ENCODE assay signal across 14 cellular contexts in genomic region chr11:73570415-73571114, GRCh38. TPM values are rescaled to one million over a fixed set of nuclear protein-coding genes. Genes with fewer than 3 reads are reported as not detected.
A peak's percentile ranks its signal among the peaks of the same experiment; 100 is the strongest.
DNase-seq lines count a peak whose midpoint lies in the region; TF ChIP-seq lines count a peak whose summit lies in the region.
"Had no signal": no experiment of that assay in that cellular context is flagged by ENCODE, and none has a peak within 500 bp of the region (broad histone marks: within the 10 kb centered on the region; RNA-seq: fewer than 3 reads in every experiment).

No MANE protein-coding gene starts in this region.

- peaks cover 28% of the 10 kb centered on the region for H3K79me2 ChIP-seq in osteoblast (ENCODE audit: insufficient read depth, low read length)

- H3K4me1 ChIP-seq in HEK293 (ENCODE audit: control insufficient read depth, insufficient read depth, low read length), result peaks cover 20% of the 10 kb centered on the region
- peaks cover 19% of the 10 kb centered on the region for H3K4me1 ChIP-seq in osteoblast (ENCODE audit: insufficient read depth, low read length)
- H3K4me1 ChIP-seq: body of pancreas had no signal

- H4K20me1 ChIP-seq in osteoblast (ENCODE audit: insufficient read depth, low read length), result peaks cover 10% of the 10 kb centered on the region

- H3K4me2 ChIP-seq in osteoblast (ENCODE audit: insufficient read depth, low read length), result no peak overlapping the region

- TF ChIP-seq CTCF in HEK293 (tag by site-specific recombination; IDR thresholded peaks at IDR 0.05) (no peak), chondrocyte (IDR thresholded peaks at IDR 0.05) (no peak), osteoblast (IDR thresholded peaks at IDR 0.05; ENCODE audit: extremely low read depth, low read depth, low read length) (no peak)

- POLR2A ChIA-PET in HEK293 (lab: Yijun Ruan, JAX), result interaction anchor here (0.7 to 1.2 kb wide), 2 partner anchors 26 to 217 kb away, joined by 3 to 5 read pairs; partner anchors contain the start of gene MRPL48

- H3K9me3 ChIP-seq in HEK293 (ENCODE audit: control insufficient read depth, insufficient read depth, low read depth, low read length), result no peaks in the 10 kb centered on the region
- no peaks in the 10 kb centered on the region for H3K9me3 ChIP-seq in osteoblast (ENCODE audit: low read depth, low read length)
- H3K9me3 ChIP-seq: body of pancreas had no signal

- H3K27ac ChIP-seq in HEK293 (ENCODE audit: extremely low read depth, low read depth, low read length) (no peak overlapping the region), osteoblast (ENCODE audit: low read depth, low read length) (peak overlapping the region; percentile 36)
- H3K27ac ChIP-seq: body of pancreas had no signal

- H3K27me3 Mint-ChIP-seq in chondrocyte (ENCODE audit: low read depth), result no peaks in the 10 kb centered on the region

- peaks cover 6% of the 10 kb centered on the region for H3K36me3 Mint-ChIP-seq in chondrocyte (ENCODE audit: low read depth)

- no peaks in the 10 kb centered on the region for H3K9me3 Mint-ChIP-seq in chondrocyte (ENCODE audit: low read depth)
- H3K9me3 Mint-ChIP-seq: activated T-cell treated with anti-CD3 and anti-CD28 coated beads, Interleukin-2, amount 50 U/mL, for 4 hours had no signal

- H3K27me3 ChIP-seq in osteoblast (ENCODE audit: insufficient read depth, low read length), result no peaks in the 10 kb centered on the region
- H3K27me3 ChIP-seq: body of pancreas had no signal

- H3K36me3 ChIP-seq in HEK293 (ENCODE audit: control insufficient read depth in 2 of 2, insufficient read depth in 1 of 2, low read length in 2 of 2) (no peaks in the 10 kb centered on the region), osteoblast (ENCODE audit: insufficient read depth, low read length) (no peaks in the 10 kb centered on the region)

- H3K4me3 ChIP-seq in HEK293 (ENCODE audit: low read depth, low read length) (no peak overlapping the region), osteoblast (ENCODE audit: insufficient read depth, low read length) (no peak overlapping the region)
- H3K4me3 ChIP-seq: body of pancreas had no signal

- peak; percentile 45 for DNase-seq in NCI-H69 (lab: John Stamatoyannopoulos, UW)
- no peak for DNase-seq in chondrocyte (ENCODE audit: low spot score)
- peak; percentile 83 for DNase-seq in osteoblast (ENCODE audit: insufficient read length, low spot score, missing footprints)
- DNase-seq in SW 1271 (lab: John Stamatoyannopoulos, UW), result no peak
- DNase-seq in NCI-H2081 treated with DMSO at 0.1 percent for 48 hours (lab: John Stamatoyannopoulos, UW), result no peak
- DNase-seq in germinal center (ENCODE audit: low spot score), result no peak
- DNase-seq: activated T-cell treated with anti-CD3 and anti-CD28 coated beads, Interleukin-2, amount 50 U/mL, for 4 hours; body of pancreas; erythroblast; left cardiac atrium; NCI-H1694 treated with DMSO at 0.1 percent for 48 hours; nucleus accumbens; SHP77 treated with DMSO at 0.1 percent for 48 hours had no signal

- peak overlapping the region; percentile 12 for H3K27ac Mint-ChIP-seq in chondrocyte (ENCODE audit: unreplicated experiment)

- CTCF ChIA-PET in HEK293 (lab: Yijun Ruan, JAX), result interaction anchor here (0.6 to 1.3 kb wide), 4 partner anchors 9 to 43 kb away, joined by 3 to 6 read pairs (median 3); no protein-coding TSS in a partner anchor

- H3K4me1 Mint-ChIP-seq in chondrocyte (ENCODE audit: low read depth), result peaks cover 16% of the 10 kb centered on the region

- H2AFZ ChIP-seq in osteoblast (ENCODE audit: low read length), result no peak overlapping the region

- H3K4me3 Mint-ChIP-seq in chondrocyte (ENCODE audit: unreplicated experiment), result no peak overlapping the region
- H3K4me3 Mint-ChIP-seq: activated T-cell treated with anti-CD3 and anti-CD28 coated beads, Interleukin-2, amount 50 U/mL, for 4 hours had no signal

TF ChIP-seq in HEK293, 187 proteins besides CTCF, POLR2A, EP300 and RAD21 (continues in another document):
- TF ChIP-seq ZSCAN16 (tag by site-specific recombination; IDR thresholded peaks at IDR 0.05) (no peak), ZNF335 (tag by site-specific recombination; conservative IDR thresholded peaks at IDR 0.05) (peak; percentile 27; the same call in 1 of the 2 replicates), HIC1 (tag by site-specific recombination; IDR thresholded peaks at IDR 0.05) (peak; percentile 81), ZNF791 (tag by site-specific recombination; IDR thresholded peaks at IDR 0.05) (no peak), ZNF660 (tag by site-specific recombination; IDR thresholded peaks at IDR 0.05) (no peak), ZNF600 (tag by site-specific recombination; IDR thresholded peaks at IDR 0.05) (peak; percentile 70; the same call in 1 of the 2 replicates), PRDM1 (tag by site-specific recombination; IDR thresholded peaks at IDR 0.05) (no peak), ZNF362 (tag by site-specific recombination; IDR thresholded peaks at IDR 0.05) (peak; percentile 41), ATF2 (tag by site-specific recombination; IDR thresholded peaks at IDR 0.05; ENCODE audit: low read depth) (no peak), BCL11B (tag by site-specific recombination; IDR thresholded peaks at IDR 0.05; ENCODE audit: low read depth) (no peak), ZNF629 (tag by site-specific recombination; IDR thresholded peaks at IDR 0.05) (peak; percentile 89), PRDM10 (tag by site-specific recombination; IDR thresholded peaks at IDR 0.05) (no peak; the same call in 1 of the 2 replicates), SETDB1 (IDR thresholded peaks at IDR 0.05; ENCODE audit: insufficient read length, low read length) (no peak), ZNF311 (tag by site-specific recombination; IDR thresholded peaks at IDR 0.05; ENCODE audit: borderline replicate concordance) (no peak), ZNF19 (tag by site-specific recombination; IDR thresholded peaks at IDR 0.05; ENCODE audit: low read depth) (no peak), HOXA7 (CRISPR knock-in tag; IDR thresholded peaks at IDR 0.05; ENCODE audit: borderline replicate concordance) (no peak)

RNA-seq across cellular contexts. Expression of gene FAM168A, which starts 27.3 kb away (rescaled TPM):
- 53.7 to 62.4 TPM (median 58.0 TPM) in 3 replicates for total RNA-seq in chondrocyte
- total RNA-seq in osteoblast, result 28.2 and 30.9 TPM in 2 replicates

Comparison
In these comparisons a context has a peak if more than half of its experiments do, and no peak if none do; other contexts are left out.
1. DNase-seq: peak in NCI-H69 (single experiment) and osteoblast (single experiment); none in chondrocyte (single experiment), SW 1271 (0 of 2), NCI-H2081 treated with DMSO at 0.1 percent for 48 hours (single experiment) and germinal center (single experiment).